In the genomic region with DNA sequence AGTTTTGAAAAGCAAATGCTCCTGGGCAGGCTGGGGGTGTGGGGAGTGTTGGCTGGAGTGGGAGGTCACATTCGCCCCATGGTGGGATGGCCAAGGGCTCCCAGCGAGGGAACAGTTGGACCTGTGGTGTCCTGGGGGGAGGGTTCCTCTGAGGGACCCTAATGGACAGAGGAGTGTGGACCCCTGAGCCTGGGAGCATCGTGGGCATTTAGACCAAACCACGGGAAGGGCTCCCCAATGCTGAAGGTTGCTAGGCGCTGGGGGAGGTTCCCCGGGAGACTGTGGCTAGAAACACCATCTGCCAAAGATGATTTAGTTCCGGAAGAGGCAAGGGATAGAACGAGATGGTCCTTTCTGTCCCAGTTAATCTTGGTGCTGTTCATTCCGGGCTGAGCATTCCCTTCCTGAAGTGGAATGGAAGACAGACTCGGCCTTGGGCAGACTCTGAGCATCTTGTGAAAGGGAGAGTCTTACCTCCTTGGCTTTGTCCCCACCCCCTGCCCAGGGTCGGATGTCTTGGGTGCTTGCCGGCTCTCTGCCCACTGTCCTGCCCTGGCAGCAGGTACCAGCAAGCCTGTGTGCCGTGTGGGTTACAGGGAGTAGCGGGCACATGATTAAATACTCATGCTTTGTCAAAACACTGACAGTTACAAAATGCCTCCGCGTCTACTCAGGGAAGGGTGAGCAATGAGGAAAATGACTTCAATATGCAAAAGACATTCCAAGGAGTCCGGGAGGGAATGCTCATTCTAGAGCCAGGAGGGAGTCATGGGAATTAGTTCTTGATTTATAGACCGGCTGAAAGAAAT, we compare ENCODE assay signal across 11 cellular contexts.
DNase-seq lines count a peak whose midpoint lies in the region; ATAC-seq and TF ChIP-seq lines count a peak whose summit lies in the region.
"Had no signal": no experiment of that assay in that cellular context is flagged by ENCODE, and none has a peak within 500 bp of the region (broad histone marks: within the 10 kb centered on the region; RNA-seq: fewer than 3 reads in every experiment).

No MANE protein-coding gene starts in this region.

- no peaks in the 10 kb centered on the region for H3K9me3 Mint-ChIP-seq in T-helper 2 cell treated with Interferon-gamma antibody and Interleukin-4, amounts not matched to agents 5 μg/mL and 100 μg/mL, for 36 hours
- H3K9me3 Mint-ChIP-seq: T-helper 1 cell treated with Interleukin-12 subunit alpha and Interleukin-12 subunit beta and Interleukin-4 antibody, amounts not matched to agents 30 μg/mL and 1 μg/mL, for 36 hours had no signal

- H3K27me3 Mint-ChIP-seq in T-helper 2 cell treated with Interferon-gamma antibody and Interleukin-4, amounts not matched to agents 5 μg/mL and 100 μg/mL, for 36 hours (ENCODE audit: low read depth): no peaks in the 10 kb centered on the region

- no peak overlapping the region for H3K4me3 Mint-ChIP-seq in T-helper 2 cell treated with Interferon-gamma antibody and Interleukin-4, amounts not matched to agents 5 μg/mL and 100 μg/mL, for 36 hours
- H3K4me3 Mint-ChIP-seq: CD4-positive, CD25-positive, alpha-beta regulatory T cell; T-helper 1 cell treated with Interleukin-12 subunit alpha and Interleukin-12 subunit beta and Interleukin-4 antibody, amounts not matched to agents 30 μg/mL and 1 μg/mL, for 36 hours had no signal

- DNase-seq in AG08396 (ENCODE audit: low spot score) (peak; percentile 62), RKO (ENCODE audit: low spot score) (peak; percentile 51), epithelial cell of proximal tubule (ENCODE audit: low read depth) (peak; percentile 96), non-pigmented ciliary epithelial cell (ENCODE audit: low read depth) (peak; percentile 69)
- DNase-seq in activated CD4-positive, alpha-beta T cell treated with anti-CD3 and anti-CD28 coated beads for 1 hour: no peak
- DNase-seq in T-helper 2 cell treated with Interferon-gamma antibody and Interleukin-4, amounts not matched to agents 5 μg/mL and 100 μg/mL, for 36 hours (ENCODE audit: low spot score): no peak
- DNase-seq: CD4-positive, CD25-positive, alpha-beta regulatory T cell had no signal

- no peak overlapping the region for H3K4me3 ChIP-seq in epithelial cell of proximal tubule (ENCODE audit: low read depth, low read length)

- H3K4me1 Mint-ChIP-seq in T-helper 2 cell treated with Interferon-gamma antibody and Interleukin-4, amounts not matched to agents 5 μg/mL and 100 μg/mL, for 36 hours (ENCODE audit: low read depth): no peaks in the 10 kb centered on the region
- H3K4me1 Mint-ChIP-seq: CD4-positive, CD25-positive, alpha-beta regulatory T cell had no signal

- no peak for ATAC-seq in HG03571 (IDR thresholded peaks at IDR 0.05; ENCODE audit: unreplicated experiment)
- no peak for ATAC-seq in HG03097 (IDR thresholded peaks at IDR 0.05; ENCODE audit: low FRiP score, unreplicated experiment)
- ATAC-seq: HCT116 had no signal

- H3K27ac Mint-ChIP-seq in T-helper 2 cell treated with Interferon-gamma antibody and Interleukin-4, amounts not matched to agents 5 μg/mL and 100 μg/mL, for 36 hours: no peak overlapping the region
- H3K27ac Mint-ChIP-seq: CD4-positive, CD25-positive, alpha-beta regulatory T cell; T-helper 1 cell treated with Interleukin-12 subunit alpha and Interleukin-12 subunit beta and Interleukin-4 antibody, amounts not matched to agents 30 μg/mL and 1 μg/mL, for 36 hours had no signal

- no peaks in the 10 kb centered on the region for H3K36me3 Mint-ChIP-seq in T-helper 2 cell treated with Interferon-gamma antibody and Interleukin-4, amounts not matched to agents 5 μg/mL and 100 μg/mL, for 36 hours (ENCODE audit: low read depth)
- H3K36me3 Mint-ChIP-seq: CD4-positive, CD25-positive, alpha-beta regulatory T cell had no signal

- no peak for TF ChIP-seq CTCF in epithelial cell of proximal tubule (conservative IDR thresholded peaks at IDR 0.05; ENCODE audit: low read depth, low read length)

Comparison
In these comparisons a context has a peak if more than half of its experiments do, and no peak if none do; other contexts are left out.
1. DNase-seq: peak in AG08396 (single experiment), RKO (single experiment), epithelial cell of proximal tubule (single experiment) and non-pigmented ciliary epithelial cell (single experiment); none in activated CD4-positive, alpha-beta T cell treated with anti-CD3 and anti-CD28 coated beads for 1 hour (single experiment) and T-helper 2 cell treated with Interferon-gamma antibody and Interleukin-4, amounts not matched to agents 5 μg/mL and 100 μg/mL, for 36 hours (single experiment).